Comparison of ENCODE assay signal across 8 cellular contexts in the genomic region with DNA sequence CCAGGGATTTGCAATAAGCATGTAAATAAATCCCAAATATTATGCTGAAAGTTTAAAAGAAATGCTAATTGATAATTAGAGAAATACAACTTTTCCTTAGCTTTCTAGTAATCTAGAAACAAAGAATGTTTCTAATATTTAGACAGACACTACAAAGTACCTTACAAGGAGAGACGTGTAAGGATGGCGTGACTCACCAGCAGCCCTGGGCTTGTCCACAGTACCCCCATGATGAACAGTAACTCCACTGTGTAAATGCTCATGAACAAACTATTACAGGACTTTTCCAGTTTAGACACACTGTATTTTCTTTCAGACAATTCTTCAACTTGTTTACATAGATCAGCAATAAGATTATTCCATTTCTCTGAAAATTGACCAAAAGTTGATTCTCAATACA.
DNase-seq lines count a peak whose midpoint lies in the region; ATAC-seq, FAIRE-seq and TF ChIP-seq lines count a peak whose summit lies in the region.
"Not testable (repeated sequence)": the region's sequence is repeated elsewhere in the genome, so short reads cannot be mapped to it uniquely, and the experiment has no call there.

No MANE protein-coding gene starts in this region.

- not testable (repeated sequence) for H3K9me2 ChIP-seq in GM23338 (ENCODE audit: insufficient read depth)

- not testable (repeated sequence) for H3K27me3 ChIP-seq in AG04450 (ENCODE audit: control insufficient read depth, insufficient read depth, low read length); GM23338 (ENCODE audit: insufficient read depth); bronchial epithelial cell (ENCODE audit: control insufficient read depth, insufficient read depth, low read length); naive thymus-derived CD4-positive, alpha-beta T cell (ENCODE audit: control insufficient read depth in 2 of 2, insufficient read depth in 2 of 2, low read length in 2 of 2); smooth muscle cell (ENCODE audit: low read depth)

- H3K27me3 Mint-ChIP-seq in GM23338 (ENCODE audit: insufficient read depth, low read depth, poor library complexity): peaks cover 11% of the 10 kb centered on the region
- not testable (repeated sequence) for H3K27me3 Mint-ChIP-seq in activated T-helper 17 cell treated with anti-CD3 and anti-CD28 coated beads, Interleukin-2, amount 50 U/mL, for 72 hours; glutamatergic neuron (ENCODE audit: unreplicated experiment); naive thymus-derived CD4-positive, alpha-beta T cell

- H3K27ac Mint-ChIP-seq in GM23338 (peak overlapping the region; percentile 99), glutamatergic neuron (ENCODE audit: unreplicated experiment) (peak overlapping the region; percentile 23)
- H3K27ac Mint-ChIP-seq in activated T-helper 17 cell treated with anti-CD3 and anti-CD28 coated beads, Interleukin-2, amount 50 U/mL, for 72 hours: peak overlapping the region; percentile 34
- H3K27ac Mint-ChIP-seq in naive thymus-derived CD4-positive, alpha-beta T cell: peak overlapping the region in 7 of 9 donors; percentile 9 to 70 (median 53)

- not testable (repeated sequence) for H2AFZ ChIP-seq in GM23338; smooth muscle cell (ENCODE audit: low read depth)

- not testable (repeated sequence) for H3K9ac ChIP-seq in smooth muscle cell (ENCODE audit: low read depth)

- H3K4me3 ChIP-seq in AG04450 (ENCODE audit: low read depth, low read length); GM23338; bronchial epithelial cell (ENCODE audit: low read depth, low read length); naive thymus-derived CD4-positive, alpha-beta T cell (ENCODE audit: low read length); smooth muscle cell: not testable (repeated sequence)

- peaks cover 12% of the 10 kb centered on the region; the same call in 1 of the 2 replicates for H3K4me1 ChIP-seq in GM23338 (ENCODE audit: insufficient read depth)
- H3K4me1 ChIP-seq in naive thymus-derived CD4-positive, alpha-beta T cell (ENCODE audit: control insufficient read depth in 2 of 2, insufficient read depth in 2 of 2, low read length in 2 of 2); smooth muscle cell (ENCODE audit: low read depth): not testable (repeated sequence)

- TF ChIP-seq CTCF in AG04450 (IDR thresholded peaks at IDR 0.05; ENCODE audit: low read depth, low read length); GM23338 (conservative IDR thresholded peaks at IDR 0.05; ENCODE audit: low read depth in 2 of 2); bronchial epithelial cell (IDR thresholded peaks at IDR 0.05; ENCODE audit: insufficient read depth, low read length, severe bottlenecking); glutamatergic neuron (IDR thresholded peaks at IDR 0.05; ENCODE audit: partially characterized antibody, unreplicated experiment); smooth muscle cell (IDR thresholded peaks at IDR 0.05; ENCODE audit: borderline replicate concordance, insufficient read depth, poor library complexity, severe bottlenecking): not testable (repeated sequence)

- DNase-seq in AG04450 (ENCODE audit: low read depth, low spot score) (peak; percentile 6), RPMI7951 (ENCODE audit: low read depth) (peak; percentile 49), bronchial epithelial cell (ENCODE audit: low read depth) (peak; percentile 83)
- not testable (repeated sequence) for DNase-seq in GM23338 (ENCODE audit: low spot score); glutamatergic neuron; naive thymus-derived CD4-positive, alpha-beta T cell; smooth muscle cell (lab: John Stamatoyannopoulos, UW; ENCODE audit: unreplicated experiment)

- ATAC-seq in GM23338; activated T-helper 17 cell treated with anti-CD3 and anti-CD28 coated beads, Interleukin-2, amount 50 U/mL, for 72 hours (replicated peaks); naive thymus-derived CD4-positive, alpha-beta T cell: not testable (repeated sequence)

- CTCF ChIA-PET in AG04450 (lab: Charles Lee); naive thymus-derived CD4-positive, alpha-beta T cell (lab: Charles Lee): not testable (repeated sequence)

- H4K20me1 ChIP-seq in GM23338 (replicated peaks; ENCODE audit: insufficient read depth); smooth muscle cell (ENCODE audit: low read depth): not testable (repeated sequence)

- POLR2A ChIA-PET in AG04450 (lab: Yijun Ruan, JAX): not testable (repeated sequence)
- POLR2A ChIA-PET in naive thymus-derived CD4-positive, alpha-beta T cell (lab: Charles Lee): interaction anchor here (0.6 kb wide), 1 partner anchor 76 kb away, joined by 4 read pairs; no protein-coding TSS in a partner anchor

- not testable (repeated sequence) for H3K4me2 ChIP-seq in GM23338, smooth muscle cell

- intact Hi-C loops in naive thymus-derived CD4-positive, alpha-beta T cell (cut with micrococcal nuclease): loop anchor here in 1 of 2 donors (10.0 kb wide), 1 partner anchor 1115 kb away; a partner anchor contains a TSS

- 0 out of 2 replicates have a peak, but pooled peaks cover 12% of the 10 kb centered on the region for H3F3A ChIP-seq in GM23338 (replicated peaks; ENCODE audit: low read depth)
- not testable (repeated sequence) for H3F3A ChIP-seq in smooth muscle cell (ENCODE audit: low read depth)

- H3K79me2 ChIP-seq in GM23338 (replicated peaks; ENCODE audit: insufficient read depth); smooth muscle cell (ENCODE audit: low read depth): not testable (repeated sequence)

- 38% methylated on average over 2 of the region's 2 CpGs for WGBS in smooth muscle cell (ENCODE audit: low lambda C conversion rate)

- not testable (repeated sequence) for H3K9me3 Mint-ChIP-seq in GM23338; activated T-helper 17 cell treated with anti-CD3 and anti-CD28 coated beads, Interleukin-2, amount 50 U/mL, for 72 hours; glutamatergic neuron (ENCODE audit: unreplicated experiment); naive thymus-derived CD4-positive, alpha-beta T cell

- not testable (repeated sequence) for H3K9me3 ChIP-seq in AG04450 (ENCODE audit: control insufficient read depth, insufficient read depth, low read length); naive thymus-derived CD4-positive, alpha-beta T cell (ENCODE audit: control insufficient read depth in 2 of 3, low read length in 3 of 3); smooth muscle cell (replicated peaks; ENCODE audit: low read depth)

- FAIRE-seq in bronchial epithelial cell (lab: Jason Lieb, UNC): not testable (repeated sequence)

- H3K4me3 Mint-ChIP-seq in GM23338 (peak overlapping the region; percentile 14; the same call in 1 of the 3 replicates), glutamatergic neuron (ENCODE audit: unreplicated experiment) (peak overlapping the region; percentile 32)
- not testable (repeated sequence) for H3K4me3 Mint-ChIP-seq in activated T-helper 17 cell treated with anti-CD3 and anti-CD28 coated beads, Interleukin-2, amount 50 U/mL, for 72 hours; naive thymus-derived CD4-positive, alpha-beta T cell

- H3K4me1 Mint-ChIP-seq in GM23338 (peaks cover 20% of the 10 kb centered on the region), glutamatergic neuron (ENCODE audit: low read depth, unreplicated experiment) (peaks cover 13% of the 10 kb centered on the region)
- not testable (repeated sequence) for H3K4me1 Mint-ChIP-seq in activated T-helper 17 cell treated with anti-CD3 and anti-CD28 coated beads, Interleukin-2, amount 50 U/mL, for 72 hours
- H3K4me1 Mint-ChIP-seq in naive thymus-derived CD4-positive, alpha-beta T cell: peaks cover 5 to 32% (median 11%) of the 10 kb centered on the region in 7 donors

- H3K27ac ChIP-seq in AG04450 (ENCODE audit: low read depth, low read length); naive thymus-derived CD4-positive, alpha-beta T cell (ENCODE audit: low read depth, low read length): not testable (repeated sequence)
- H3K27ac ChIP-seq in GM23338 (ENCODE audit: low read depth) (peak overlapping the region; percentile 93; the same call in 1 of the 2 replicates), smooth muscle cell (ENCODE audit: low read depth) (peak overlapping the region; percentile 75)

- peaks cover 17% of the 10 kb centered on the region; the same call in 2 of the 3 replicates for H3K36me3 Mint-ChIP-seq in GM23338 (ENCODE audit: low read depth)
- peaks cover 16% of the 10 kb centered on the region for H3K36me3 Mint-ChIP-seq in activated T-helper 17 cell treated with anti-CD3 and anti-CD28 coated beads, Interleukin-2, amount 50 U/mL, for 72 hours (ENCODE audit: low read depth)
- not testable (repeated sequence) for H3K36me3 Mint-ChIP-seq in glutamatergic neuron (ENCODE audit: unreplicated experiment)
- peaks cover 0 to 19% (median 5%) of the 10 kb centered on the region in 5 donors for H3K36me3 Mint-ChIP-seq in naive thymus-derived CD4-positive, alpha-beta T cell

- H3K36me3 ChIP-seq in GM23338 (ENCODE audit: insufficient read depth); bronchial epithelial cell (ENCODE audit: control insufficient read depth, insufficient read depth, low read length); naive thymus-derived CD4-positive, alpha-beta T cell (ENCODE audit: control insufficient read depth in 2 of 3, insufficient read depth in 3 of 3, low read length in 3 of 3); smooth muscle cell (ENCODE audit: low read depth): not testable (repeated sequence)

Comparison
In these comparisons a context has a peak if more than half of its experiments do, and no peak if none do; other contexts are left out.
1. H3K27ac Mint-ChIP-seq: peak in every context shown above with its lines; median percentile 99 in GM23338; 53 in naive thymus-derived CD4-positive, alpha-beta T cell; 34 in activated T-helper 17 cell treated with anti-CD3 and anti-CD28 coated beads, Interleukin-2, amount 50 U/mL, for 72 hours; 23 in glutamatergic neuron.